15 cellular contexts compared by ENCODE assay signal in genomic region chr4:171880136-171880535, GRCh38.
DNase-seq lines count a peak whose midpoint lies in the region; ATAC-seq lines count a peak whose summit lies in the region.
"Had no signal": no experiment of that assay in that cellular context is flagged by ENCODE, and none has a peak within 500 bp of the region (broad histone marks: within the 10 kb centered on the region; RNA-seq: fewer than 3 reads in every experiment).

No MANE protein-coding gene starts in this region.

- no peak overlapping the region for H4K91ac ChIP-seq in trophoblast cell (ENCODE audit: low read depth, low read length)

- no peaks in the 10 kb centered on the region for H3K79me2 ChIP-seq in trophoblast cell (ENCODE audit: control insufficient read depth, insufficient read depth, low read length, poor library complexity)

- no peak overlapping the region for H3K18ac ChIP-seq in trophoblast cell (ENCODE audit: low read length)

- H3K27ac ChIP-seq in epithelial cell of prostate = peak overlapping the region; percentile 8
- peak overlapping the region; percentile 87 for H3K27ac ChIP-seq in trophoblast cell (ENCODE audit: low read depth, low read length)
- H3K27ac ChIP-seq: esophagus muscularis mucosa, Peyer's patch, VCaP had no signal

- no peak overlapping the region for H3K4ac ChIP-seq in trophoblast cell (ENCODE audit: low read depth, low read length)

- no peak overlapping the region for H2AK5ac ChIP-seq in trophoblast cell (ENCODE audit: low read length)

- ATAC-seq in HG03354 (IDR thresholded peaks at IDR 0.05; ENCODE audit: poor library complexity, severe bottlenecking, unreplicated experiment) = no peak
- ATAC-seq: left cardiac atrium had no signal

- H2BK12ac ChIP-seq in trophoblast cell (ENCODE audit: low read length) = no peak overlapping the region

- no peak overlapping the region for H2AFZ ChIP-seq in trophoblast cell (ENCODE audit: insufficient read depth, low read length, poor library complexity)

- no peak overlapping the region for H3K4me3 ChIP-seq in trophoblast cell (ENCODE audit: low read depth, low read length)
- H3K4me3 ChIP-seq: esophagus muscularis mucosa, Peyer's patch had no signal

- H3K4me1 ChIP-seq in trophoblast cell (ENCODE audit: control insufficient read depth in 1 of 2, insufficient read depth in 2 of 2, low read length in 2 of 2) = peaks cover 0 to 2% of the 10 kb centered on the region in 2 experiments
- H3K4me1 ChIP-seq: esophagus muscularis mucosa, Peyer's patch had no signal

- H3K9me3 ChIP-seq in trophoblast cell (ENCODE audit: insufficient read depth, low read depth, low read length) = no peaks in the 10 kb centered on the region
- H3K9me3 ChIP-seq: esophagus muscularis mucosa, Peyer's patch had no signal

- no peaks in the 10 kb centered on the region for H3K36me3 ChIP-seq in trophoblast cell (ENCODE audit: control insufficient read depth in 1 of 2, insufficient read depth in 2 of 2, low read length in 2 of 2)
- H3K36me3 ChIP-seq: esophagus muscularis mucosa, Peyer's patch had no signal

- peak overlapping the region; percentile 39 for H3K4me2 ChIP-seq in trophoblast cell (ENCODE audit: low read length)

- no peak overlapping the region for H2BK120ac ChIP-seq in trophoblast cell (ENCODE audit: insufficient read depth, low read length, poor library complexity)

- H4K12ac ChIP-seq in trophoblast cell (ENCODE audit: low read depth, low read length) = no peak overlapping the region

- no peak overlapping the region for H3K14ac ChIP-seq in trophoblast cell (ENCODE audit: low read length)

- WGBS in trophoblast cell (ENCODE audit: extremely low coverage, insufficient coverage, insufficient read length) = no CpG with 5 or more reads among the region's 3 CpGs

- H3K23ac ChIP-seq in trophoblast cell (ENCODE audit: low read length) = no peak overlapping the region

- H3K79me1 ChIP-seq in trophoblast cell (ENCODE audit: low read length) = peaks cover 4% of the 10 kb centered on the region

- H2BK5ac ChIP-seq in trophoblast cell (ENCODE audit: low read depth, low read length, poor library complexity) = no peak overlapping the region

- no peaks in the 10 kb centered on the region for H3K27me3 ChIP-seq in trophoblast cell (ENCODE audit: insufficient read depth, low read length)
- H3K27me3 ChIP-seq: esophagus muscularis mucosa, Peyer's patch had no signal

- H3K9ac ChIP-seq in trophoblast cell (ENCODE audit: low read length) = no peak overlapping the region

- peak; percentile 88 for DNase-seq in EL
- peak; percentile 1 for DNase-seq in RPMI7951 (ENCODE audit: low read depth)
- DNase-seq in epithelial cell of prostate (ENCODE audit: low read depth, low spot score) = peak; percentile 1
- peak; percentile 34 to 76 for DNase-seq in trophoblast cell
- DNase-seq in T-helper 2 cell = no peak
- no peak for DNase-seq in stimulated activated CD8-positive, alpha-beta memory T cell treated with anti-CD3 and anti-CD28 coated beads, Interleukin-4, amount 100 ng/mL, for 48 hours
- DNase-seq in SKM-1 treated with dmso at 0.1 percent for 144 hours (lab: John Stamatoyannopoulos, UW; ENCODE audit: unreplicated experiment) = no peak
- DNase-seq: activated T-cell treated with anti-CD3 and anti-CD28 coated beads, Interleukin-2, amount 50 U/mL, for 1 hour; aorta; left cardiac atrium; NCI-H345; Peyer's patch had no signal

- no peak overlapping the region for H4K8ac ChIP-seq in trophoblast cell (ENCODE audit: low read depth, low read length)

Comparison
In these comparisons a context has a peak if more than half of its experiments do, and no peak if none do; other contexts are left out.
1. DNase-seq: peak in EL (single experiment), RPMI7951 (single experiment), epithelial cell of prostate (single experiment) and trophoblast cell (2 of 2); none in T-helper 2 cell (0 of 5), stimulated activated CD8-positive, alpha-beta memory T cell treated with anti-CD3 and anti-CD28 coated beads, Interleukin-4, amount 100 ng/mL, for 48 hours (single experiment) and SKM-1 treated with dmso at 0.1 percent for 144 hours (single experiment).